In genomic region chr15:101006931-101007687, GRCh38 we compare ENCODE assay signal across 8 cellular contexts.
A peak's percentile ranks its signal among the peaks of the same experiment; 100 is the strongest.
DNase-seq lines count a peak whose midpoint lies in the region; ATAC-seq and TF ChIP-seq lines count a peak whose summit lies in the region.

No MANE protein-coding gene starts in this region.

- H3K4me1 ChIP-seq in gastroesophageal sphincter (peaks cover 0 to 23% (median 6%) of the 10 kb centered on the region in 3 donors), thoracic aorta (ENCODE audit: control insufficient read depth in 1 of 2, low read depth in 2 of 2) (peaks cover 4 to 7% of the 10 kb centered on the region in 2 donors)

- peak in 12 of 14 donors; percentile 18 to 64 (median 44) for DNase-seq in C1 segment of cervical spinal cord (lab: John Stamatoyannopoulos, UW)
- DNase-seq in GM20000 (ENCODE audit: low spot score), result peak; percentile 77
- DNase-seq in LoVo (ENCODE audit: low spot score), result peak; percentile 87
- peak; percentile 86 for DNase-seq in SK-MEL-5 (ENCODE audit: low read depth, low spot score)
- DNase-seq in activated naive CD4-positive, alpha-beta T cell treated with Interleukin-2 at 50 U/mL for 16 hours, result peak; percentile 73
- DNase-seq in occipital lobe (lab: John Stamatoyannopoulos, UW), result peak; percentile 59
- peak; percentile 50 for DNase-seq in thoracic aorta (ENCODE audit: low spot score)

- H3K4me3 ChIP-seq in gastroesophageal sphincter (no peak overlapping the region), thoracic aorta (peak overlapping the region; percentile 53)

- TF ChIP-seq CTCF in GM20000 (IDR thresholded peaks at IDR 0.05; ENCODE audit: extremely low read depth, missing control alignments), result peak; percentile 83
- TF ChIP-seq CTCF in gastroesophageal sphincter (IDR thresholded peaks at IDR 0.05), result peak; percentile 85 to 94 (median 88)
- TF ChIP-seq CTCF in thoracic aorta (IDR thresholded peaks at IDR 0.05), result peak; percentile 90

- in situ Hi-C loops in SK-MEL-5 (cut with HindIII; ENCODE audit: low pct_unique_long_range_greater_than_20kb, low sequenced_read_pairs), result no loop called here

- peaks cover 14% of the 10 kb centered on the region for H3K27me3 ChIP-seq in gastroesophageal sphincter
- no peaks in the 10 kb centered on the region for H3K27me3 ChIP-seq in thoracic aorta (replicated peaks; ENCODE audit: insufficient read depth)

- H3K27ac ChIP-seq in gastroesophageal sphincter, result peak overlapping the region in 1 of 4 donors; percentile 8
- peak overlapping the region in 1 of 2 donors; percentile 33 for H3K27ac ChIP-seq in thoracic aorta

- H3K9me3 ChIP-seq in gastroesophageal sphincter (no peaks in the 10 kb centered on the region), thoracic aorta (no peaks in the 10 kb centered on the region)

- ATAC-seq in gastroesophageal sphincter, result peak; percentile 80
- no peak for ATAC-seq in thoracic aorta (ENCODE audit: insufficient number of reproducible peaks, low FRiP score, low read depth)

- TF ChIP-seq EP300 in gastroesophageal sphincter (IDR thresholded peaks at IDR 0.05), result no peak

- H3K36me3 ChIP-seq in gastroesophageal sphincter (peaks cover 0 to 20% of the 10 kb centered on the region in 2 donors), thoracic aorta (no peaks in the 10 kb centered on the region)

- no peak for TF ChIP-seq POLR2A in gastroesophageal sphincter (IDR thresholded peaks at IDR 0.05)

- 20 to 26% methylated on average over 14 to 25 of the region's 27 CpGs for WGBS in gastroesophageal sphincter (ENCODE audit: low coverage in 1 of 2), 2 donors
